In genomic region chr20:50673146-50673830, GRCh38 we compare ENCODE assay signal across 23 cellular contexts. TPM values are rescaled to one million over a fixed set of nuclear protein-coding genes. Genes with fewer than 3 reads are reported as not detected.
DNase-seq lines count a peak whose midpoint lies in the region; ATAC-seq and TF ChIP-seq lines count a peak whose summit lies in the region.
"Had no signal": no experiment of that assay in that cellular context is flagged by ENCODE, and none has a peak within 500 bp of the region (broad histone marks: within the 10 kb centered on the region; RNA-seq: fewer than 3 reads in every experiment).

No MANE protein-coding gene starts in this region.

- H3K27me3 Mint-ChIP-seq in nephron progenitor cell (ENCODE audit: low read depth, poor library complexity) (peaks cover 12% of the 10 kb centered on the region), type B pancreatic cell (peaks cover 3% of the 10 kb centered on the region)
- H3K27me3 Mint-ChIP-seq in naive thymus-derived CD4-positive, alpha-beta T cell, result peaks cover 0 to 6% (median under 1%) of the 10 kb centered on the region in 5 donors
- H3K27me3 Mint-ChIP-seq: activated CD8-positive, alpha-beta T cell treated with anti-CD3 and anti-CD28 coated beads for 36 hours had no signal

- peak; percentile 34 for DNase-seq in left cardiac atrium
- DNase-seq in cardiac septum (ENCODE audit: low spot score), result no peak
- DNase-seq in fibroblast of villous mesenchyme (ENCODE audit: low read depth), result peak; percentile 44
- DNase-seq in nephron progenitor cell, result peak; percentile 49
- DNase-seq in type B pancreatic cell (ENCODE audit: extremely low spot score, unreplicated experiment), result no peak
- no peak for DNase-seq in naive thymus-derived CD4-positive, alpha-beta T cell
- DNase-seq in Ammon's horn (ENCODE audit: low spot score), result no peak
- DNase-seq: 8988T; activated CD8-positive, alpha-beta T cell treated with anti-CD3 and anti-CD28 coated beads for 36 hours; activated T-cell treated with anti-CD3 and anti-CD28 coated beads, Interleukin-2, amount 50 U/mL, for 72 hours; brain microvascular endothelial cell; NCI-H1092; NCI-H774; small intestine; SW 1271 had no signal

- peaks cover 71% of the 10 kb centered on the region for H3K4me1 Mint-ChIP-seq in nephron progenitor cell
- peaks cover 27% of the 10 kb centered on the region for H3K4me1 Mint-ChIP-seq in type B pancreatic cell (ENCODE audit: unreplicated experiment)
- no peaks in the 10 kb centered on the region for H3K4me1 Mint-ChIP-seq in naive thymus-derived CD4-positive, alpha-beta T cell

- H3K4me3 Mint-ChIP-seq in nephron progenitor cell (peak overlapping the region; percentile 30), type B pancreatic cell (peak overlapping the region; percentile 50)
- H3K4me3 Mint-ChIP-seq in naive thymus-derived CD4-positive, alpha-beta T cell, result no peak overlapping the region
- H3K4me3 Mint-ChIP-seq: activated CD8-positive, alpha-beta T cell treated with anti-CD3 and anti-CD28 coated beads for 36 hours; activated T-cell treated with anti-CD3 and anti-CD28 coated beads, Interleukin-2, amount 50 U/mL, for 72 hours had no signal

- H3K27me3 ChIP-seq in naive thymus-derived CD4-positive, alpha-beta T cell (ENCODE audit: control insufficient read depth in 2 of 2, insufficient read depth in 2 of 2, low read length in 2 of 2), result no peaks in the 10 kb centered on the region
- H3K27me3 ChIP-seq: BLaER1, brain microvascular endothelial cell, heart left ventricle, upper lobe of left lung had no signal

- CTCF ChIA-PET in naive thymus-derived CD4-positive, alpha-beta T cell (lab: Charles Lee), result no interaction called here

- no peaks in the 10 kb centered on the region for H3K36me3 ChIP-seq in naive thymus-derived CD4-positive, alpha-beta T cell (ENCODE audit: control insufficient read depth in 2 of 3, insufficient read depth in 3 of 3, low read length in 3 of 3)
- H3K36me3 ChIP-seq: BLaER1, brain microvascular endothelial cell, HAP-1, heart left ventricle, upper lobe of left lung had no signal

- H3K36me3 Mint-ChIP-seq in nephron progenitor cell (ENCODE audit: low read depth) (no peaks in the 10 kb centered on the region), type B pancreatic cell (no peaks in the 10 kb centered on the region)
- H3K36me3 Mint-ChIP-seq in naive thymus-derived CD4-positive, alpha-beta T cell, result no peaks in the 10 kb centered on the region
- H3K36me3 Mint-ChIP-seq: activated naive CD4-positive, alpha-beta T cell treated with anti-CD3 and anti-CD28 coated beads, Interleukin-2, amount 50 U/mL, for 72 hours had no signal

- TF ChIP-seq CTCF in fibroblast of villous mesenchyme (IDR thresholded peaks at IDR 0.05; ENCODE audit: insufficient read depth, low read depth, low read length) (no peak), nephron progenitor cell (IDR thresholded peaks at IDR 0.05) (no peak), type B pancreatic cell (conservative IDR thresholded peaks at IDR 0.05) (no peak)

- no peak overlapping the region for H3K4me3 ChIP-seq in fibroblast of villous mesenchyme (ENCODE audit: low read depth, low read length)
- H3K4me3 ChIP-seq in naive thymus-derived CD4-positive, alpha-beta T cell (ENCODE audit: low read length), result no peak overlapping the region
- H3K4me3 ChIP-seq: BLaER1, HAP-1, heart left ventricle, upper lobe of left lung had no signal

- H3K4me1 ChIP-seq in naive thymus-derived CD4-positive, alpha-beta T cell (ENCODE audit: control insufficient read depth in 2 of 2, insufficient read depth in 2 of 2, low read length in 2 of 2), result no peaks in the 10 kb centered on the region

- H3K9me3 Mint-ChIP-seq in nephron progenitor cell, result no peaks in the 10 kb centered on the region
- no peaks in the 10 kb centered on the region for H3K9me3 Mint-ChIP-seq in type B pancreatic cell
- no peaks in the 10 kb centered on the region for H3K9me3 Mint-ChIP-seq in naive thymus-derived CD4-positive, alpha-beta T cell
- H3K9me3 Mint-ChIP-seq: activated CD8-positive, alpha-beta T cell treated with anti-CD3 and anti-CD28 coated beads for 36 hours; activated naive CD4-positive, alpha-beta T cell treated with anti-CD3 and anti-CD28 coated beads, Interleukin-2, amount 50 U/mL, for 72 hours; activated T-cell treated with anti-CD3 and anti-CD28 coated beads, Interleukin-2, amount 50 U/mL, for 72 hours had no signal

- H3K27ac ChIP-seq in naive thymus-derived CD4-positive, alpha-beta T cell (ENCODE audit: low read depth, low read length), result no peak overlapping the region
- H3K27ac ChIP-seq: BLaER1, brain microvascular endothelial cell, RWPE1, upper lobe of left lung had no signal

- H3K9me3 ChIP-seq in naive thymus-derived CD4-positive, alpha-beta T cell (ENCODE audit: control insufficient read depth in 2 of 3, low read length in 3 of 3), result no peaks in the 10 kb centered on the region
- H3K9me3 ChIP-seq: BLaER1, HAP-1, heart left ventricle, upper lobe of left lung had no signal

- intact Hi-C loops in left cardiac atrium (cut with DNase I) (no loop called here), cardiac septum (cut with DNase I) (no loop called here)
- intact Hi-C loops in naive thymus-derived CD4-positive, alpha-beta T cell (cut with micrococcal nuclease), result no loop called here

- ATAC-seq in left cardiac atrium (peak in 1 of 2 donors; percentile 76), GM18867 (IDR thresholded peaks at IDR 0.05; ENCODE audit: unreplicated experiment) (no peak)
- ATAC-seq in naive thymus-derived CD4-positive, alpha-beta T cell, result no peak
- ATAC-seq: activated CD8-positive, alpha-beta T cell treated with anti-CD3 and anti-CD28 coated beads for 36 hours; activated naive CD4-positive, alpha-beta T cell treated with anti-CD3 and anti-CD28 coated beads, Interleukin-2, amount 50 U/mL, for 72 hours; activated T-cell treated with anti-CD3 and anti-CD28 coated beads, Interleukin-2, amount 50 U/mL, for 72 hours had no signal

- POLR2A ChIA-PET in naive thymus-derived CD4-positive, alpha-beta T cell (lab: Charles Lee), result no interaction called here

- H3K27ac Mint-ChIP-seq in nephron progenitor cell, result peak overlapping the region; percentile 97
- H3K27ac Mint-ChIP-seq in type B pancreatic cell, result peak overlapping the region; percentile 79
- H3K27ac Mint-ChIP-seq in naive thymus-derived CD4-positive, alpha-beta T cell, result no peak overlapping the region
- H3K27ac Mint-ChIP-seq: activated CD8-positive, alpha-beta T cell treated with anti-CD3 and anti-CD28 coated beads for 36 hours; activated T-cell treated with anti-CD3 and anti-CD28 coated beads, Interleukin-2, amount 50 U/mL, for 72 hours had no signal

RNA-seq across cellular contexts. Expression of gene RIPOR3, which starts 18.1 kb away (rescaled TPM):
- 1 to 10 TPM; 3.3 to 6.7 TPM for total RNA-seq in left cardiac atrium
- total RNA-seq in cardiac septum, result 3.4 TPM
- 28.1 and 29.3 TPM in 2 replicates for total RNA-seq in fibroblast of villous mesenchyme
- total RNA-seq in type B pancreatic cell (ENCODE audit: low replicate concordance), result 1.9 and 5.1 TPM in 2 replicates
- total RNA-seq in naive thymus-derived CD4-positive, alpha-beta T cell, result under 1 TPM in 2 of 5 experiments, not detected in 3; 0.27 to 0.32 TPM
- 1 to 10 TPM; 1.3 to 1.7 TPM for polyA plus RNA-seq in naive thymus-derived CD4-positive, alpha-beta T cell
- total RNA-seq: activated CD8-positive, alpha-beta T cell treated with anti-CD3 and anti-CD28 coated beads for 36 hours; dermis microvascular lymphatic vessel endothelial cell had no signal

RNA-seq across cellular contexts. Expression of gene PARD6B, which starts 58.1 kb away (rescaled TPM):
- 1 to 10 TPM; 3.2 to 4.6 TPM for total RNA-seq in left cardiac atrium
- total RNA-seq in cardiac septum, result 3.7 TPM
- 1.6 and 6.5 TPM in 2 replicates for total RNA-seq in fibroblast of villous mesenchyme
- total RNA-seq in type B pancreatic cell (ENCODE audit: low replicate concordance), result 27.7 and 50.0 TPM in 2 replicates
- 10 to 100 TPM in 2 of 5 experiments, 1 to 10 TPM in 3; 5.2 to 10.8 (median 7.7) TPM for total RNA-seq in naive thymus-derived CD4-positive, alpha-beta T cell
- polyA plus RNA-seq in naive thymus-derived CD4-positive, alpha-beta T cell, result 1 to 10 TPM in 1 of 2 donors, under 1 TPM in 1; 0.60 to 1.9 TPM

Comparison
In these comparisons a context has a peak if more than half of its experiments do, and no peak if none do; other contexts are left out.
1. DNase-seq: peak in left cardiac atrium (single experiment), fibroblast of villous mesenchyme (single experiment) and nephron progenitor cell (single experiment); none in cardiac septum (single experiment), type B pancreatic cell (single experiment), naive thymus-derived CD4-positive, alpha-beta T cell (0 of 9) and Ammon's horn (single experiment).
2. H3K27ac Mint-ChIP-seq: peak in nephron progenitor cell (single experiment) and type B pancreatic cell (single experiment); none in naive thymus-derived CD4-positive, alpha-beta T cell (0 of 9).
3. H3K4me3 Mint-ChIP-seq: peak in nephron progenitor cell (single experiment) and type B pancreatic cell (single experiment); none in naive thymus-derived CD4-positive, alpha-beta T cell (0 of 10).